In the genomic region with DNA sequence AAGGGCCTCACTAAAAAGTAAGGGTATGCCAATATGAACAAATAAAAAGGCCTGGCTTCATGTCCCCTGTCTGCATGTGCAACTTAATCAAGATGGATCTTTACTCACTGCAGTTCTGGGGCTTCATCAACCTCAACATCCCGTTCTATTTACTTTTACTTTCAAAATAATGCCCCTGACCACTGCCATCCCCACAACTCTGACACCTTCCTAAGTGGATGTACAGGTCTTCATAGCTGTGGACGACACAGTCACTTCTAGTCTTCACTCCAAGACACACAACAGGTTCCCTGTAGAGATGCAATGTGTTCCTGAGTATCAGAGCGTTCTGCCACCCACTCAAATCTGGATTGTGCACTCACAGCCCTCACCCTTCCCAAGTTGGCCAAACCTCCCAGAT, we compare ENCODE assay signal across 29 cellular contexts.
"Had no signal": no experiment of that assay in that cellular context is flagged by ENCODE, and none has a peak within 500 bp of the region (broad histone marks: within the 10 kb centered on the region; RNA-seq: fewer than 3 reads in every experiment).

No MANE protein-coding gene starts in this region.

- H3K4me1 Mint-ChIP-seq: naive thymus-derived CD4-positive, alpha-beta T cell; stimulated activated memory B cell treated with anti-CD40 and anti-IgM and Interleukin-4, amounts not matched to agents 10 μg/mL and 1 μg/mL and 100 μg/mL, for 72 hours; stimulated activated naive CD8-positive, alpha-beta T cell treated with anti-CD3 and anti-CD28 coated beads, Interleukin-15, amount 100 ng/mL, for 72 hours had no signal

- H3K9me3 Mint-ChIP-seq: nephron progenitor cell; neural progenitor cell; stimulated activated memory B cell treated with anti-CD40 and anti-IgM and Interleukin-4, amounts not matched to agents 10 μg/mL and 1 μg/mL and 100 μg/mL, for 72 hours; stimulated activated naive CD8-positive, alpha-beta T cell treated with anti-CD3 and anti-CD28 coated beads, Interleukin-15, amount 100 ng/mL, for 72 hours had no signal

- H3K4me3 ChIP-seq: heart left ventricle, left ventricle myocardium inferior, lung, mucosa of descending colon, neural progenitor cell, prostate gland, smooth muscle cell, tibial nerve, upper lobe of right lung had no signal

- ATAC-seq: heart left ventricle; mucosa of descending colon; naive thymus-derived CD4-positive, alpha-beta T cell; right cardiac atrium; stimulated activated memory B cell treated with anti-CD40 and anti-IgM and Interleukin-4, amounts not matched to agents 10 μg/mL and 1 μg/mL and 100 μg/mL, for 72 hours; stimulated activated naive CD8-positive, alpha-beta T cell treated with anti-CD3 and anti-CD28 coated beads, Interleukin-15, amount 100 ng/mL, for 72 hours; upper lobe of right lung had no signal

- H3K36me3 ChIP-seq: heart left ventricle, left ventricle myocardium inferior, neural progenitor cell, neutrophil, prostate gland, tibial nerve, upper lobe of right lung had no signal

- H3K4me2 ChIP-seq: neural progenitor cell, smooth muscle cell had no signal

- H2AFZ ChIP-seq: neural progenitor cell had no signal

- H3K9me3 ChIP-seq: heart left ventricle, left ventricle myocardium inferior, mucosa of descending colon, neutrophil, prostate gland, tibial nerve, upper lobe of right lung had no signal

- H3K4me3 Mint-ChIP-seq: naive thymus-derived CD4-positive, alpha-beta T cell; nephron progenitor cell; neural progenitor cell; stimulated activated memory B cell treated with anti-CD40 and anti-IgM and Interleukin-4, amounts not matched to agents 10 μg/mL and 1 μg/mL and 100 μg/mL, for 72 hours; stimulated activated naive CD8-positive, alpha-beta T cell treated with anti-CD3 and anti-CD28 coated beads, Interleukin-15, amount 100 ng/mL, for 72 hours had no signal

- H3K9ac ChIP-seq: neural progenitor cell had no signal

- FAIRE-seq: urothelium cell line had no signal

- H3K27me3 Mint-ChIP-seq: naive thymus-derived CD4-positive, alpha-beta T cell; stimulated activated memory B cell treated with anti-CD40 and anti-IgM and Interleukin-4, amounts not matched to agents 10 μg/mL and 1 μg/mL and 100 μg/mL, for 72 hours; stimulated activated naive CD8-positive, alpha-beta T cell treated with anti-CD3 and anti-CD28 coated beads, Interleukin-15, amount 100 ng/mL, for 72 hours had no signal

- H3K36me3 Mint-ChIP-seq: naive thymus-derived CD4-positive, alpha-beta T cell; neural progenitor cell; stimulated activated memory B cell treated with anti-CD40 and anti-IgM and Interleukin-4, amounts not matched to agents 10 μg/mL and 1 μg/mL and 100 μg/mL, for 72 hours had no signal

- H3K27me3 ChIP-seq: heart left ventricle, neural progenitor cell, neutrophil, tibial nerve, upper lobe of right lung had no signal

- DNase-seq: glutamatergic neuron; heart left ventricle; hypothalamus; islet precursor cell; left ventricle myocardium inferior; mesendoderm; midbrain; mucosa of descending colon; naive thymus-derived CD4-positive, alpha-beta T cell; nephron progenitor cell; occipital lobe; retina; right cardiac atrium; stimulated activated CD4-positive, alpha-beta T cell treated with anti-CD3 and anti-CD28 coated beads, Interleukin-1b, Interleukin-23, amount 100 ng/mL, for 48 hours; stimulated activated CD4-positive, alpha-beta T cell treated with anti-CD3 and anti-CD28 coated beads, Interleukin-2, amount 100 ng/mL, for 48 hours; stimulated activated CD4-positive, alpha-beta T cell treated with anti-CD3 and anti-CD28 coated beads, Interleukin-4, amount 100 ng/mL, for 4 hours; stimulated activated CD8-positive, alpha-beta memory T cell treated with anti-CD3 and anti-CD28 coated beads, Interleukin-4, amount 100 ng/mL, for 48 hours; stimulated activated naive CD4-positive, alpha-beta T cell treated with Interleukin-2 at 50 U/mL for 16 hours; stimulated activated naive CD8-positive, alpha-beta T cell treated with anti-CD3 and anti-CD28 coated beads, Interleukin-15, amount 100 ng/mL, for 72 hours; substantia nigra; upper lobe of right lung had no signal

- H3K4me1 ChIP-seq: prostate gland, tibial nerve had no signal

- H3K27ac Mint-ChIP-seq: naive thymus-derived CD4-positive, alpha-beta T cell; nephron progenitor cell; neural progenitor cell; stimulated activated memory B cell treated with anti-CD40 and anti-IgM and Interleukin-4, amounts not matched to agents 10 μg/mL and 1 μg/mL and 100 μg/mL, for 72 hours had no signal

- H3K27ac ChIP-seq: heart left ventricle, left ventricle myocardium inferior, neural progenitor cell, neutrophil, prostate gland, tibial nerve, upper lobe of right lung had no signal
